ENCODE assay signal across 8 cellular contexts in the genomic region with DNA sequence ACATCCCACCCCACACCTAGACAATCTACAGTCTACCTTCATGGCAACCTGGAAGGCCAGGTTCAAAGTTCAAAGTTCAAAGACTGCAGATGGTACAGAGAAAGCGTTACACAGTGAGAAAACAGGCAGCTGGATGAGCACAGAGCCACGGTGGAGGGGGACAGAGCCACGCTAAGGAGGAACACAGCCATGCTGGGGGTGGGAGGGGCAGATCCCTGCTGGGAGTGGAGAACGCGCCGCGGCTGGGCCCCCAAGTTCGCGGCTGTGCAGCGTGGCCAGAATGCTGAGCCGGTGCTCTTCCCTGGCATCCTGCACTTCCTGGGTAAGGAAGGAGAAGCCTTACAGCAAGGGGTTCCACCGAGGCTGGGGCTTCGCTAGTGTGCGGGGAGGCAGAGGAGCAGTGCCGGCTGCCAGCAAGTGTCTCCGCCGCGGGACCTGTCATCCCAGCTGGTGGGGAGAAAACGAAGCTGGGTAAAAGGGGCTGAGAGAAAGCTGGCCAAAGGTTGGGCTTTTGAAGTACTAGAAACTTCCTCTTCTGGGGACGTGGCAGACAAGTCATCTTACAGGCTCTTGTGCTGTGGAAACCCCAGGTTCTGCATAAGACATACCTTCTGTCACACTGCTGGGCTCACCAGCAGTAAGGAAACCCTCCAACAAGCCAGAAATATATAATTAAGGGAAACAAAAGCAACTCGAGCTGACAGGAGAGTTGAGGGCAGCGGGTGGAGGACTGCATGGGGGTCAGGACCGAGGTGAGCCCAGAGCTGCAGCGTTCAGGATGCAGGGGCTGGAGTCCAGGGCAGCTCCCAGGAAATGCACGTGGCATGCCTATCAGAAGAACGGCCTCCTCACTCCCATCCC.
A peak's percentile ranks its signal among the peaks of the same experiment; 100 is the strongest.
DNase-seq lines count a peak whose midpoint lies in the region; ATAC-seq, FAIRE-seq and TF ChIP-seq lines count a peak whose summit lies in the region.

No MANE protein-coding gene starts in this region.

- no peak overlapping the region for H3K27ac ChIP-seq in CD8-positive, alpha-beta T cell (ENCODE audit: low read depth, low read length)
- H3K27ac ChIP-seq in colonic mucosa = peak overlapping the region; percentile 10

- no peaks in the 10 kb centered on the region for H3K9me3 Mint-ChIP-seq in CD8-positive, alpha-beta T cell
- H3K9me3 Mint-ChIP-seq in nephron progenitor cell = no peaks in the 10 kb centered on the region

- H3K27me3 ChIP-seq in CD8-positive, alpha-beta T cell (ENCODE audit: insufficient read depth, low read length) = no peaks in the 10 kb centered on the region
- H3K27me3 ChIP-seq in colonic mucosa = no peaks in the 10 kb centered on the region

- peak overlapping the region; percentile 46 for H3K4me3 ChIP-seq in CD8-positive, alpha-beta T cell (ENCODE audit: low read depth, low read length)
- peak overlapping the region; percentile 9 for H3K4me3 ChIP-seq in colonic mucosa

- no peaks in the 10 kb centered on the region for H3K36me3 ChIP-seq in CD8-positive, alpha-beta T cell (ENCODE audit: insufficient read depth, low read length)
- H3K36me3 ChIP-seq in colonic mucosa = no peaks in the 10 kb centered on the region

- H3K27ac Mint-ChIP-seq in CD8-positive, alpha-beta T cell = peak overlapping the region; percentile 84
- H3K27ac Mint-ChIP-seq in nephron progenitor cell = peak overlapping the region; percentile 79

- peak; percentile 42 for ATAC-seq in CD8-positive, alpha-beta T cell
- ATAC-seq in GM18867 (IDR thresholded peaks at IDR 0.05; ENCODE audit: unreplicated experiment) = no peak
- no peak for ATAC-seq in GM21737 (IDR thresholded peaks at IDR 0.05; ENCODE audit: unreplicated experiment)

- CTCF ChIA-PET in CD8-positive, alpha-beta T cell (lab: Charles Lee) = interaction anchor here (0.9 to 1.5 kb wide), 4 partner anchors 14 to 18 kb away, joined by 3 to 4 read pairs (median 3); no protein-coding TSS in a partner anchor

- peak in 2 of 7 experiments; percentile 53 to 58 for DNase-seq in CD8-positive, alpha-beta T cell
- DNase-seq in OCI-M1 (lab: John Stamatoyannopoulos, UW) (peak; percentile 34), colonic mucosa (no peak), nephron progenitor cell (no peak), NCI-H748 (lab: John Stamatoyannopoulos, UW; ENCODE audit: unreplicated experiment) (no peak), GM12891 (ENCODE audit: insufficient read length, low spot score) (no peak)

- no peaks in the 10 kb centered on the region for H3K27me3 Mint-ChIP-seq in CD8-positive, alpha-beta T cell (ENCODE audit: low read depth)
- H3K27me3 Mint-ChIP-seq in nephron progenitor cell (ENCODE audit: low read depth, poor library complexity) = no peaks in the 10 kb centered on the region

- FAIRE-seq in GM12891 (lab: Jason Lieb, UNC) = no peak

- H3K4me1 Mint-ChIP-seq in CD8-positive, alpha-beta T cell (ENCODE audit: low read depth) = peaks cover 58% of the 10 kb centered on the region
- H3K4me1 Mint-ChIP-seq in nephron progenitor cell = peaks cover 64% of the 10 kb centered on the region

- peak overlapping the region; percentile 26 to 67 for H3K9ac ChIP-seq in colonic mucosa (ENCODE audit: low read depth in 2 of 2, low read length in 2 of 2)

- intact Hi-C loops in CD8-positive, alpha-beta T cell (cut with DNase I, micrococcal nuclease) = loop anchor here in 1 of 2 experiments (5.0 kb wide), 2 partner anchors 37 to 112 kb away; no protein-coding TSS in a partner anchor
- intact Hi-C loops in colonic mucosa (cut with DNase I) = no loop called here

- POLR2A ChIA-PET in CD8-positive, alpha-beta T cell (lab: Charles Lee) = interaction anchor here (0.6 to 2.1 kb wide), 5 partner anchors 10 to 97 kb away, joined by 3 to 10 read pairs (median 3); no protein-coding TSS in a partner anchor

- TF ChIP-seq CTCF in CD8-positive, alpha-beta T cell (IDR thresholded peaks at IDR 0.05) = no peak
- no peak for TF ChIP-seq CTCF in colonic mucosa (IDR thresholded peaks at IDR 0.05)
- TF ChIP-seq CTCF in nephron progenitor cell (IDR thresholded peaks at IDR 0.05) = no peak

- H3K4me3 Mint-ChIP-seq in CD8-positive, alpha-beta T cell = peak overlapping the region; percentile 83
- H3K4me3 Mint-ChIP-seq in nephron progenitor cell = peak overlapping the region; percentile 40

- no peaks in the 10 kb centered on the region for H3K9me3 ChIP-seq in CD8-positive, alpha-beta T cell (ENCODE audit: low read length)
- no peaks in the 10 kb centered on the region for H3K9me3 ChIP-seq in colonic mucosa

- no peak for TF ChIP-seq POLR2A in GM12891 (IDR thresholded peaks at IDR 0.05; ENCODE audit: low read depth, low read length)

- H3K4me1 ChIP-seq in CD8-positive, alpha-beta T cell (ENCODE audit: insufficient read depth, low read length) = peaks cover 60% of the 10 kb centered on the region
- peaks cover 20% of the 10 kb centered on the region for H3K4me1 ChIP-seq in colonic mucosa

- no peaks in the 10 kb centered on the region for H3K36me3 Mint-ChIP-seq in CD8-positive, alpha-beta T cell
- no peaks in the 10 kb centered on the region for H3K36me3 Mint-ChIP-seq in nephron progenitor cell (ENCODE audit: low read depth)

TF ChIP-seq in GM12891, 5 proteins besides CTCF, POLR2A, EP300 and RAD21:
- no peak for TF ChIP-seq SPI1 (IDR thresholded peaks at IDR 0.05; ENCODE audit: low read depth, low read length)
- TF ChIP-seq POLR2AphosphoS5 (IDR thresholded peaks at IDR 0.05; ENCODE audit: low read depth, low read length) = no peak
